8 cellular contexts compared by ENCODE assay signal in genomic region chr3:9396301-9396631, GRCh38. TPM values are rescaled to one million over a fixed set of nuclear protein-coding genes. Genes with fewer than 3 reads are reported as not detected.
DNase-seq lines count a peak whose midpoint lies in the region; ATAC-seq, FAIRE-seq and TF ChIP-seq lines count a peak whose summit lies in the region.

No MANE protein-coding gene starts in this region.

- peaks cover 62% of the 10 kb centered on the region for H3K4me1 Mint-ChIP-seq in activated B cell treated with CpG ODN at 0.5 μM for 24 hours

- H3K9me3 ChIP-seq in subcutaneous abdominal adipose tissue (ENCODE audit: control insufficient read depth in 5 of 5, low read length in 5 of 5): no peaks in the 10 kb centered on the region

- H3K36me3 Mint-ChIP-seq in activated B cell treated with CpG ODN at 0.5 μM for 24 hours (ENCODE audit: low read depth): peaks cover 66% of the 10 kb centered on the region

- H3K4me3 Mint-ChIP-seq in activated B cell treated with CpG ODN at 0.5 μM for 24 hours: peak overlapping the region; percentile 98

- DNase-seq in AG20443 (ENCODE audit: low spot score) (peak; percentile 84), NCI-H2196 (lab: John Stamatoyannopoulos, UW; ENCODE audit: unreplicated experiment) (peak; percentile 83), activated B cell treated with CpG ODN at 0.5 μM for 24 hours (no peak), mucosa of gallbladder (ENCODE audit: low spot score) (peak; percentile 83)

- peaks cover 15 to 63% (median 56%) of the 10 kb centered on the region in 5 donors for H3K4me1 ChIP-seq in subcutaneous abdominal adipose tissue (ENCODE audit: control insufficient read depth in 5 of 5, insufficient read depth in 5 of 5, low read length in 5 of 5)

- no peaks in the 10 kb centered on the region for H3K27me3 Mint-ChIP-seq in activated B cell treated with CpG ODN at 0.5 μM for 24 hours

- H3K27ac Mint-ChIP-seq in activated B cell treated with CpG ODN at 0.5 μM for 24 hours: peak overlapping the region; percentile 88

- POLR2A ChIA-PET in activated B cell treated with CpG ODN at 0.5 μM for 24 hours (lab: Charles Lee): interaction anchor here (0.6 to 3.7 kb wide), 28 partner anchors 8 to 925 kb away, joined by 3 to 84 read pairs (median 4); partner anchors contain the start of genes ARPC4, BRPF1, CRELD1 and MTMR14

- ATAC-seq in GM18867 (IDR thresholded peaks at IDR 0.05; ENCODE audit: unreplicated experiment) (peak; percentile 26), HG03064 (IDR thresholded peaks at IDR 0.05; ENCODE audit: low read depth, unreplicated experiment) (peak; percentile 20), activated B cell treated with CpG ODN at 0.5 μM for 24 hours (ENCODE audit: low read depth) (peak; percentile 10)

- CTCF ChIA-PET in activated B cell treated with CpG ODN at 0.5 μM for 24 hours (lab: Charles Lee): interaction anchor here (0.8 to 2.3 kb wide), 2 partner anchors 30 to 43 kb away, joined by 4 to 8 read pairs; no protein-coding TSS in a partner anchor

- H3K27me3 ChIP-seq in subcutaneous abdominal adipose tissue (ENCODE audit: control insufficient read depth in 5 of 5, insufficient read depth in 4 of 5, low read length in 5 of 5): peaks cover 0 to 4% (median 0%) of the 10 kb centered on the region in 5 donors

- peak overlapping the region; percentile 95 for H3K27ac ChIP-seq in subcutaneous abdominal adipose tissue (ENCODE audit: low read depth, low read length)

- FAIRE-seq in endometrium (lab: Jason Lieb, UNC): peak; percentile 31

- peaks cover 7 to 19% (median 12%) of the 10 kb centered on the region in 5 donors for H3K36me3 ChIP-seq in subcutaneous abdominal adipose tissue (ENCODE audit: control insufficient read depth in 5 of 5, insufficient read depth in 5 of 5, low read length in 5 of 5)

- peak overlapping the region; percentile 82 to 90 (median 84) for H3K9ac ChIP-seq in subcutaneous abdominal adipose tissue (ENCODE audit: low read length in 5 of 5)

- TF ChIP-seq CTCF in activated B cell treated with CpG ODN at 0.5 μM for 24 hours (IDR thresholded peaks at IDR 0.05): no peak

- intact Hi-C loops in activated B cell treated with CpG ODN at 0.5 μM for 24 hours (cut with micrococcal nuclease): loop anchor here (1.0 to 2.0 kb wide), 8 partner anchors 34 to 1877 kb away; partner anchors contain the start of genes ATG7, FANCD2, JAGN1 and TADA3

- peak overlapping the region; percentile 82 to 95 (median 88) for H3K4me3 ChIP-seq in subcutaneous abdominal adipose tissue (ENCODE audit: low read depth in 1 of 5, low read length in 5 of 5)

- no peaks in the 10 kb centered on the region for H3K9me3 Mint-ChIP-seq in activated B cell treated with CpG ODN at 0.5 μM for 24 hours

RNA-seq across cellular contexts. Expression of gene SETD5, which starts 1.1 kb away (rescaled TPM):
- 144 and 162 TPM in 2 replicates for total RNA-seq in activated B cell treated with CpG ODN at 0.5 μM for 24 hours
- total RNA-seq in mucosa of gallbladder: 94.3 TPM

RNA-seq across cellular contexts. Expression of gene THUMPD3, which starts 33.4 kb away (rescaled TPM):
- total RNA-seq in activated B cell treated with CpG ODN at 0.5 μM for 24 hours (34.3 and 42.0 TPM in 2 replicates), mucosa of gallbladder (43.4 TPM)
